In genomic region chr1:230282157-230282556, GRCh38 we compare ENCODE assay signal across 12 cellular contexts.
DNase-seq lines count a peak whose midpoint lies in the region; ATAC-seq and TF ChIP-seq lines count a peak whose summit lies in the region.
"Had no signal": no experiment of that assay in that cellular context is flagged by ENCODE, and none has a peak within 500 bp of the region (broad histone marks: within the 10 kb centered on the region; RNA-seq: fewer than 3 reads in every experiment).

No MANE protein-coding gene starts in this region.

- peaks cover 41% of the 10 kb centered on the region for H3K36me3 ChIP-seq in lower lobe of right lung

- H3K36me3 Mint-ChIP-seq in osteocyte (ENCODE audit: unreplicated experiment), result peaks cover 37% of the 10 kb centered on the region

- H3K4me1 ChIP-seq in lower lobe of right lung, result no peaks in the 10 kb centered on the region

- H3K9me3 Mint-ChIP-seq in osteocyte (ENCODE audit: unreplicated experiment), result no peaks in the 10 kb centered on the region
- H3K9me3 Mint-ChIP-seq: H9 had no signal

- intact Hi-C loops in lower lobe of right lung (cut with DNase I), result no loop called here

- no peak overlapping the region for H3K27ac Mint-ChIP-seq in osteocyte (ENCODE audit: unreplicated experiment)

- peak; percentile 94 for DNase-seq in DMS153 treated with DMSO at 0.1 percent for 48 hours (lab: John Stamatoyannopoulos, UW; ENCODE audit: unreplicated experiment)
- peak; percentile 73 for DNase-seq in OCI-M1 (lab: John Stamatoyannopoulos, UW)
- peak; percentile 26 for DNase-seq in lower lobe of right lung
- DNase-seq in stimulated activated CD4-positive, alpha-beta T cell treated with anti-CD3 and anti-CD28 coated beads, Interleukin-2, amount 100 ng/mL, for 48 hours, result no peak
- no peak for DNase-seq in RPMI8226
- no peak for DNase-seq in osteocyte (ENCODE audit: extremely low spot score, unreplicated experiment)
- DNase-seq: cerebellar nuclear complex, DND-41, H9 had no signal

- ATAC-seq in HG03108 (IDR thresholded peaks at IDR 0.05; ENCODE audit: unreplicated experiment) (peak; percentile 75), lower lobe of right lung (no peak), GM19395 (IDR thresholded peaks at IDR 0.05; ENCODE audit: unreplicated experiment) (no peak)
- ATAC-seq: left lung had no signal

- no peaks in the 10 kb centered on the region for H3K27me3 Mint-ChIP-seq in osteocyte (ENCODE audit: unreplicated experiment)

- no peak overlapping the region for H3K27ac ChIP-seq in lower lobe of right lung
- H3K27ac ChIP-seq: left lung had no signal

- peaks cover 5% of the 10 kb centered on the region for H3K27me3 ChIP-seq in lower lobe of right lung (ENCODE audit: low read depth)
- H3K27me3 ChIP-seq: left lung had no signal

- H3K4me1 Mint-ChIP-seq in osteocyte (ENCODE audit: unreplicated experiment), result no peaks in the 10 kb centered on the region

- no peaks in the 10 kb centered on the region for H3K9me3 ChIP-seq in lower lobe of right lung
- H3K9me3 ChIP-seq: left lung had no signal

- TF ChIP-seq CTCF in lower lobe of right lung (IDR thresholded peaks at IDR 0.05) (no peak), osteocyte (IDR thresholded peaks at IDR 0.05) (no peak)

- H3K4me3 Mint-ChIP-seq in osteocyte (ENCODE audit: unreplicated experiment), result no peak overlapping the region
- H3K4me3 Mint-ChIP-seq: H9 had no signal

- H3K4me3 ChIP-seq in lower lobe of right lung, result no peak overlapping the region
- H3K4me3 ChIP-seq: left lung had no signal

Comparison
In these comparisons a context has a peak if more than half of its experiments do, and no peak if none do; other contexts are left out.
1. DNase-seq: peak in DMS153 treated with DMSO at 0.1 percent for 48 hours (single experiment), OCI-M1 (single experiment) and lower lobe of right lung (single experiment); none in stimulated activated CD4-positive, alpha-beta T cell treated with anti-CD3 and anti-CD28 coated beads, Interleukin-2, amount 100 ng/mL, for 48 hours (0 of 2), RPMI8226 (single experiment) and osteocyte (single experiment).